ENCODE assay signal across 1 cellular context in the genomic region with DNA sequence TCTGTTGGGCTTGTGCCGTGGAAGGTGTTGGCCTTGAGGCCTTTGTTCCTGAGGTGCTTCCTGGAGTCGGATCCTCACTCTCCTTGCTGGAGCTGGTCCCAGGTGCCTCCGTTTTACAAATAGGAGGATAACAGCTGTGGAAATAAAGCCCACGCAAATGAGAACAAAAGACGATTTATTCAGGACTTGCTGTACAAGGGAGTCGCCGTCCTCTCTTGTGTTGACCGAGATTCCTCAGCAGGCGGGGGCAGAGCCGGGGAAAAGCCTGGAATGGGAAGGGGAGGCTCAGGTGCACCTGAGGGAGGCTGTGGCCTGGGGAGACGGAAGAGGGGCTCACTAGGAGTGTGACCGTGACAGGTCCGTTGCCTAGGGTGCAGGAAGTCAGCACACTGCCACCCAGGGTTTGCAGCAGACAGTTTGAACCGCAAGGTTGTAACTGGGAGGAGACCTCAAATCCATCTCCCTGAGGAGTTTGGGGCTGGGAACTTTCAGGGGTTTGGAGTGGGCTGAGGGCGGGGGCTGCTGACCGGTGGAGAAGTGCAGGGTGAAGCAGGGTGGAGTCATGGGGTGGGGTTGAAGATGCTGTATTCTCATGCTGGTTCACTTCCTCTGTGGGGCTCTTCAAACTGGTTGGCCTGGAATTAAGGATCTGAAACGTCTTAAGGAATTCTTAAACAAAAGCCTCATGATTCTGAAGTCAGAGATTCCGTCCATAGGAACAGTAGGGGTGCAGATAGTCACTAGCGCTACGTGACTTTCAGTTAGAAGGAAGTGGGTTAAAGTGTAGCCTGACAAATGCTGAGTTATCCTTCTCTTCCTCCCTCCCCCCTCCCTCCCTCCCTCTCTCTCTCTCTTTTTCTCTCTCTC.
TF ChIP-seq lines count a peak whose summit lies in the region.

No MANE protein-coding gene starts in this region.

TF ChIP-seq in H1, 55 proteins besides CTCF, POLR2A, EP300 and RAD21:
- TF ChIP-seq CTBP2 (IDR thresholded peaks at IDR 0.05; ENCODE audit: borderline replicate concordance, insufficient read depth, insufficient read length, low read length) (no peak), BACH1 (IDR thresholded peaks at IDR 0.05; ENCODE audit: low read length) (no peak), POLR2AphosphoS5 (IDR thresholded peaks at IDR 0.05; ENCODE audit: low read depth, low read length) (no peak), TEAD4 (IDR thresholded peaks at IDR 0.05; ENCODE audit: low read depth, low read length) (no peak), CEBPB (IDR thresholded peaks at IDR 0.05; ENCODE audit: low read depth, low read length) (no peak), KDM5A (IDR thresholded peaks at IDR 0.05; ENCODE audit: low read length) (no peak), EGR1 (IDR thresholded peaks at IDR 0.05; ENCODE audit: borderline replicate concordance, low read depth, low read length) (no peak), CREB1 (IDR thresholded peaks at IDR 0.05) (no peak), SIX5 (IDR thresholded peaks at IDR 0.05; ENCODE audit: low read depth, low read length) (no peak), EZH2 (IDR thresholded peaks at IDR 0.05; ENCODE audit: low read depth, low read length, severe bottlenecking) (no peak), TAF1 (IDR thresholded peaks at IDR 0.05; ENCODE audit: low read depth, low read length) (no peak), RBBP5 (IDR thresholded peaks at IDR 0.05; ENCODE audit: borderline replicate concordance, low read depth, low read length) (no peak), SIRT6 (IDR thresholded peaks at IDR 0.05; ENCODE audit: low read length) (no peak), RFX5 (IDR thresholded peaks at IDR 0.05; ENCODE audit: borderline replicate concordance, low read depth, low read length) (no peak)
- TF ChIP-seq, protein P1, sequence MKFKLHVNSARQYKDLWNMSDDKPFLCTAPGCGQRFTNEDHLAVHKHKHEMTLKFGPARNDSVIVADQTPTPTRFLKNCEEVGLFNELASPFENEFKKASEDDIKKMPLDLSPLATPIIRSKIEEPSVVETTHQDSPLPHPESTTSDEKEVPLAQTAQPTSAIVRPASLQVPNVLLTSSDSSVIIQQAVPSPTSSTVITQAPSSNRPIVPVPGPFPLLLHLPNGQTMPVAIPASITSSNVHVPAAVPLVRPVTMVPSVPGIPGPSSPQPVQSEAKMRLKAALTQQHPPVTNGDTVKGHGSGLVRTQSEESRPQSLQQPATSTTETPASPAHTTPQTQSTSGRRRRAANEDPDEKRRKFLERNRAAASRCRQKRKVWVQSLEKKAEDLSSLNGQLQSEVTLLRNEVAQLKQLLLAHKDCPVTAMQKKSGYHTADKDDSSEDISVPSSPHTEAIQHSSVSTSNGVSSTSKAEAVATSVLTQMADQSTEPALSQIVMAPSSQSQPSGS (IDR thresholded peaks at IDR 0.05; ENCODE audit: low read length): no peak
- TF ChIP-seq, protein P2, sequence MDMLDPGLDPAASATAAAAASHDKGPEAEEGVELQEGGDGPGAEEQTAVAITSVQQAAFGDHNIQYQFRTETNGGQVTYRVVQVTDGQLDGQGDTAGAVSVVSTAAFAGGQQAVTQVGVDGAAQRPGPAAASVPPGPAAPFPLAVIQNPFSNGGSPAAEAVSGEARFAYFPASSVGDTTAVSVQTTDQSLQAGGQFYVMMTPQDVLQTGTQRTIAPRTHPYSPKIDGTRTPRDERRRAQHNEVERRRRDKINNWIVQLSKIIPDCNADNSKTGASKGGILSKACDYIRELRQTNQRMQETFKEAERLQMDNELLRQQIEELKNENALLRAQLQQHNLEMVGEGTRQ (IDR thresholded peaks at IDR 0.05; ENCODE audit: low read length): no peak
